Comparison of ENCODE assay signal across 1 cellular context in the genomic region with DNA sequence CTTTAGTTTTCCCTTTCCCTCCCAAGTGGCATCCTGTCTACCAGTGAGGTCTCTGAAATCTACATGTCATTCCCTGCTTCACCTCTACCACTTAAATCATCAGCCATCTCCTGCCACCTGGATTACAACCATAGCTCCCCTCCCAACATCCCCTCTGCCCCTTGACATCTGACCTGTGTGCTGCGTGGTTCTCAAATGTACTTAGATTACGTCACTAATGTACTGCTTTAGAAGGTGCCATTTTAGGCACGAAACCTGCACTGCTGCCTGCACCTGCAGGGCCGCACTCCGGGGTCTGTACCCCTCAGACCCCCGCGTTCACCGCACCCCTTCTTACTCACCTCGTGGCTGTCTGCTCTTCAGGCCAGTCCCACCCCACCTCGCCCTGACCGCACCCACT.
TF ChIP-seq lines count a peak whose summit lies in the region.

No MANE protein-coding gene starts in this region.

TF ChIP-seq in HepG2, 621 proteins besides CTCF, POLR2A, EP300 and RAD21 (continued from another document):
- TF ChIP-seq, protein P1, sequence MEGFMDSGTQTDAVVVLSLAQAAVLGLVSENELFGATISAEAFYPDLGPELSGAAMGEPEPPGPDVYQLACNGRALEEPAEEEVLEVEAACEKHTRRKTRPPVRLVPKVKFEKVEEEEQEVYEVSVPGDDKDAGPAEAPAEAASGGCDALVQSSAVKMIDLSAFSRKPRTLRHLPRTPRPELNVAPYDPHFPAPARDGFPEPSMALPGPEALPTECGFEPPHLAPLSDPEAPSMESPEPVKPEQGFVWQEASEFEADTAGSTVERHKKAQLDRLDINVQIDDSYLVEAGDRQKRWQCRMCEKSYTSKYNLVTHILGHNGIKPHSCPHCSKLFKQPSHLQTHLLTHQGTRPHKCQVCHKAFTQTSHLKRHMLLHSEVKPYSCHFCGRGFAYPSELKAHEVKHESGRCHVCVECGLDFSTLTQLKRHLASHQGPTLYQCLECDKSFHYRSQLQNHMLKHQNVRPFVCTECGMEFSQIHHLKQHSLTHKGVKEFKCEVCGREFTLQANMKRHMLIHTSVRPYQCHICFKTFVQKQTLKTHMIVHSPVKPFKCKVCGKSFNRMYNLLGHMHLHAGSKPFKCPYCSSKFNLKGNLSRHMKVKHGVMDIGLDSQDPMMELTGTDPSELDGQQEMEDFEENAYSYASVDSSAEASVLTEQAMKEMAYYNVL (CRISPR knock-in tag; IDR thresholded peaks at IDR 0.05; ENCODE audit: borderline replicate concordance), result no peak
- no peak for TF ChIP-seq ZNF737 (CRISPR knock-in tag; IDR thresholded peaks at IDR 0.05; ENCODE audit: borderline replicate concordance)
- peak; percentile 80 for TF ChIP-seq CREB1 (IDR thresholded peaks at IDR 0.05)
- no peak for TF ChIP-seq CREB1 (CRISPR knock-in tag; IDR thresholded peaks at IDR 0.05)
- peak; percentile 96 for TF ChIP-seq ATF7 (IDR thresholded peaks at IDR 0.05)
- no peak for TF ChIP-seq ATF7 (CRISPR knock-in tag; IDR thresholded peaks at IDR 0.05)
- TF ChIP-seq MAZ (IDR thresholded peaks at IDR 0.05; ENCODE audit: borderline replicate concordance, low read depth, low read length), result no peak
- no peak for TF ChIP-seq MAZ (CRISPR knock-in tag; IDR thresholded peaks at IDR 0.05; ENCODE audit: low read depth)
TF ChIP-seq in HepG2: peak in this region for 2.
